ENCODE assay signal across 8 cellular contexts in genomic region chr6:7617954-7618764, GRCh38. TPM values are rescaled to one million over a fixed set of nuclear protein-coding genes. Genes with fewer than 3 reads are reported as not detected.
A peak's percentile ranks its signal among the peaks of the same experiment; 100 is the strongest.
DNase-seq lines count a peak whose midpoint lies in the region; ATAC-seq and TF ChIP-seq lines count a peak whose summit lies in the region.

No MANE protein-coding gene starts in this region.

- intact Hi-C loops in activated T-helper 2 cell treated with anti-CD3 and anti-CD28 coated beads, Interferon-gamma antibody, Interleukin-2, Interleukin-4, amounts not matched to agents 10 μg/mL and 5 μg/mL and 100 μg/mL, durations not matched to agents 14 hours and 24 hours and 36 hours (cut with micrococcal nuclease), result loop anchor here (5.0 to 10.0 kb wide), 3 partner anchors 193 to 941 kb away; partner anchors contain the start of gene BLOC1S5

- no peaks in the 10 kb centered on the region for H3K36me3 ChIP-seq in SJCRH30
- peaks cover 0 to 12% of the 10 kb centered on the region in 2 donors for H3K36me3 ChIP-seq in gastroesophageal sphincter
- peaks cover 4% of the 10 kb centered on the region for H3K36me3 ChIP-seq in suprapubic skin

- peak; percentile 80 for ATAC-seq in GM18511 (IDR thresholded peaks at IDR 0.05; ENCODE audit: unreplicated experiment)
- ATAC-seq in HG02885 (IDR thresholded peaks at IDR 0.05; ENCODE audit: poor library complexity, unreplicated experiment), result peak; percentile 77
- peak; percentile 57 for ATAC-seq in gastroesophageal sphincter
- no peak for ATAC-seq in HG03175 (IDR thresholded peaks at IDR 0.05; ENCODE audit: unreplicated experiment)
- no peak for ATAC-seq in naive thymus-derived CD8-positive, alpha-beta T cell

- TF ChIP-seq EP300 in gastroesophageal sphincter (IDR thresholded peaks at IDR 0.05), result no peak
- no peak for TF ChIP-seq EP300 in suprapubic skin (IDR thresholded peaks at IDR 0.05)

- no peaks in the 10 kb centered on the region for H3K9me3 ChIP-seq in SJCRH30 (replicated peaks)
- no peaks in the 10 kb centered on the region for H3K9me3 ChIP-seq in gastroesophageal sphincter
- no peaks in the 10 kb centered on the region for H3K9me3 ChIP-seq in suprapubic skin

- peaks cover 3% of the 10 kb centered on the region for H3K36me3 Mint-ChIP-seq in activated T-helper 2 cell treated with anti-CD3 and anti-CD28 coated beads, Interferon-gamma antibody, Interleukin-2, Interleukin-4, amounts not matched to agents 10 μg/mL and 5 μg/mL and 100 μg/mL, durations not matched to agents 14 hours and 24 hours and 36 hours (ENCODE audit: low read depth)
- H3K36me3 Mint-ChIP-seq in naive thymus-derived CD8-positive, alpha-beta T cell, result peaks cover 0 to 6% (median 0%) of the 10 kb centered on the region in 3 donors

- no peak for TF ChIP-seq POLR2A in gastroesophageal sphincter (IDR thresholded peaks at IDR 0.05)
- no peak for TF ChIP-seq POLR2A in suprapubic skin (IDR thresholded peaks at IDR 0.05)

- H3K4me1 ChIP-seq in SJCRH30, result no peaks in the 10 kb centered on the region
- peaks cover 0 to 10% (median 0%) of the 10 kb centered on the region in 3 donors for H3K4me1 ChIP-seq in gastroesophageal sphincter
- H3K4me1 ChIP-seq in suprapubic skin, result peaks cover 17% of the 10 kb centered on the region

- TF ChIP-seq CTCF in gastroesophageal sphincter (IDR thresholded peaks at IDR 0.05) (no peak), suprapubic skin (IDR thresholded peaks at IDR 0.05) (no peak)

- peak; percentile 19 to 52 for DNase-seq in SJCRH30
- peak in 1 of 2 donors; percentile 91 for DNase-seq in suprapubic skin (ENCODE audit: low spot score in 2 of 2)
- DNase-seq in activated T-helper 2 cell treated with anti-CD3 and anti-CD28 coated beads, Interferon-gamma antibody, Interleukin-2, Interleukin-4, amounts not matched to agents 10 μg/mL and 5 μg/mL and 100 μg/mL, durations not matched to agents 14 hours and 24 hours and 36 hours (ENCODE audit: low spot score), result no peak
- no peak for DNase-seq in naive thymus-derived CD8-positive, alpha-beta T cell

- no peak overlapping the region for H3K27ac Mint-ChIP-seq in activated T-helper 2 cell treated with anti-CD3 and anti-CD28 coated beads, Interferon-gamma antibody, Interleukin-2, Interleukin-4, amounts not matched to agents 10 μg/mL and 5 μg/mL and 100 μg/mL, durations not matched to agents 14 hours and 24 hours and 36 hours
- peak overlapping the region in 4 of 10 donors; percentile 1 to 35 (median 24) for H3K27ac Mint-ChIP-seq in naive thymus-derived CD8-positive, alpha-beta T cell

- H3K27ac ChIP-seq in SJCRH30, result no peak overlapping the region
- no peak overlapping the region for H3K27ac ChIP-seq in gastroesophageal sphincter
- peak overlapping the region; percentile 64 for H3K27ac ChIP-seq in suprapubic skin

- no peaks in the 10 kb centered on the region for H3K27me3 ChIP-seq in SJCRH30
- no peaks in the 10 kb centered on the region for H3K27me3 ChIP-seq in gastroesophageal sphincter
- no peaks in the 10 kb centered on the region for H3K27me3 ChIP-seq in suprapubic skin

- no peaks in the 10 kb centered on the region for H3K9me3 Mint-ChIP-seq in activated T-helper 2 cell treated with anti-CD3 and anti-CD28 coated beads, Interferon-gamma antibody, Interleukin-2, Interleukin-4, amounts not matched to agents 10 μg/mL and 5 μg/mL and 100 μg/mL, durations not matched to agents 14 hours and 24 hours and 36 hours
- H3K9me3 Mint-ChIP-seq in naive thymus-derived CD8-positive, alpha-beta T cell, result no peaks in the 10 kb centered on the region

- H3K4me1 Mint-ChIP-seq in activated T-helper 2 cell treated with anti-CD3 and anti-CD28 coated beads, Interferon-gamma antibody, Interleukin-2, Interleukin-4, amounts not matched to agents 10 μg/mL and 5 μg/mL and 100 μg/mL, durations not matched to agents 14 hours and 24 hours and 36 hours (ENCODE audit: low read depth), result peaks cover 17% of the 10 kb centered on the region
- peaks cover 7 to 13% (median 11%) of the 10 kb centered on the region in 4 donors for H3K4me1 Mint-ChIP-seq in naive thymus-derived CD8-positive, alpha-beta T cell

- WGBS in gastroesophageal sphincter (ENCODE audit: low coverage in 1 of 2), 2 donors, result 47 to 57% methylated on average over 5 to 11 of the region's 11 CpGs
- 26% methylated on average over 11 of the region's 11 CpGs for WGBS in suprapubic skin

- no peak overlapping the region for H3K4me3 Mint-ChIP-seq in activated T-helper 2 cell treated with anti-CD3 and anti-CD28 coated beads, Interferon-gamma antibody, Interleukin-2, Interleukin-4, amounts not matched to agents 10 μg/mL and 5 μg/mL and 100 μg/mL, durations not matched to agents 14 hours and 24 hours and 36 hours (ENCODE audit: low read depth)
- no peak overlapping the region for H3K4me3 Mint-ChIP-seq in naive thymus-derived CD8-positive, alpha-beta T cell

- POLR2A ChIA-PET in naive thymus-derived CD8-positive, alpha-beta T cell (lab: Charles Lee), result no interaction called here

- H3K4me3 ChIP-seq in SJCRH30, result no peak overlapping the region
- H3K4me3 ChIP-seq in gastroesophageal sphincter, result no peak overlapping the region
- H3K4me3 ChIP-seq in suprapubic skin, result no peak overlapping the region

- no peaks in the 10 kb centered on the region for H3K27me3 Mint-ChIP-seq in activated T-helper 2 cell treated with anti-CD3 and anti-CD28 coated beads, Interferon-gamma antibody, Interleukin-2, Interleukin-4, amounts not matched to agents 10 μg/mL and 5 μg/mL and 100 μg/mL, durations not matched to agents 14 hours and 24 hours and 36 hours (ENCODE audit: low read depth)
- H3K27me3 Mint-ChIP-seq in naive thymus-derived CD8-positive, alpha-beta T cell, result peaks cover 0 to 9% (median 3%) of the 10 kb centered on the region in 5 donors

RNA-seq across cellular contexts. Expression of gene SNRNP48, which starts 28.2 kb away (rescaled TPM):
- 20.1 and 25.3 TPM in 2 replicates for total RNA-seq in SJCRH30 (2014; rRNA removed; shearing (Covaris generic))
- total RNA-seq in gastroesophageal sphincter (10 to 100 TPM; 11.4 to 18.9 (median 13.9) TPM), suprapubic skin (10 to 100 TPM in 2 of 4 donors, 1 to 10 TPM in 2; 7.9 to 12.4 (median 9.7) TPM)
- total RNA-seq in activated T-helper 2 cell treated with anti-CD3 and anti-CD28 coated beads, Interferon-gamma antibody, Interleukin-2, Interleukin-4, amounts not matched to agents 10 μg/mL and 5 μg/mL and 100 μg/mL, durations not matched to agents 14 hours and 24 hours and 36 hours, result 16.8 and 17.7 TPM in 2 replicates
- total RNA-seq in naive thymus-derived CD8-positive, alpha-beta T cell, result 10 to 100 TPM; 29.2 TPM
- 10 to 100 TPM in 1 of 3 donors, 1 to 10 TPM in 2; 9.1 to 13.7 (median 9.3) TPM for polyA plus RNA-seq in naive thymus-derived CD8-positive, alpha-beta T cell

Comparison
In these comparisons a context has a peak if more than half of its experiments do, and no peak if none do; other contexts are left out.
1. ATAC-seq: peak in GM18511 (single experiment), HG02885 (single experiment) and gastroesophageal sphincter (single experiment); none in HG03175 (single experiment) and naive thymus-derived CD8-positive, alpha-beta T cell (0 of 2).
2. DNase-seq: peak in SJCRH30 (2 of 2); none in activated T-helper 2 cell treated with anti-CD3 and anti-CD28 coated beads, Interferon-gamma antibody, Interleukin-2, Interleukin-4, amounts not matched to agents 10 μg/mL and 5 μg/mL and 100 μg/mL, durations not matched to agents 14 hours and 24 hours and 36 hours (single experiment) and naive thymus-derived CD8-positive, alpha-beta T cell (0 of 10).